8 cellular contexts compared by ENCODE assay signal in the genomic region with DNA sequence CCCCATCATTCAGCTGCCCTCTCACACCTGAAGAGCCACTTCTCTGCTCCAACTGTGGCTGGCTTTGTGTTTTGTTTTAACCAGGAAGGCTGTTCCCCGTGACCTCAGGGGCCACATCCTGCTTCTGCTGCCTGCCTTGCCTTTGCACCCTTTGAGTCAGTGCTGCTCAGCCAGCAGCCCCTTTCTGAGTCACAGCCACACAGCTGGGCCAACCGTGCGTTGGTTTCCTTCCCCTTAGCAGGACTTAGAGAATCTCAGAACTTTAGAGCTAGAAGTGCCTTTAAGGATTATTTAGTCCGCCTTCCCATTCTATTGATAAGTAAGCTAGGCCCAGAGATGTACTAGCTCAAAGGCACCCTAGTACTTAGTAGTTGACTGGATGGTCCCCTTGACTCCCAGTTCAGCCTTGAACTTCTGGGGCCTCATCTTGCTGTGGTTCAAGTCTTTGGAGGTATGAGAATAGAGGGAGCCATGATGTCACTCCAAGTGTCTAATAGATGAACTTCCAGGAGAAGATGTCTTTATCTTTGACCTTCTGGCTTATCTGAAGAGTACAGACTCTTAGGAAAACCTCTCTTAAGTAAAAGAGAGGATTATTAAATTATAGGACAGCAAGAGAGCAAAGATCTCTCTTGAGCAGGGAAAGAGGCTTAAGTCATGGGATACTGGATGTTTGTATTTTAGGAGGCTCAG. TPM values are rescaled to one million over a fixed set of nuclear protein-coding genes. Genes with fewer than 3 reads are reported as not detected.
A peak's percentile ranks its signal among the peaks of the same experiment; 100 is the strongest.
DNase-seq lines count a peak whose midpoint lies in the region; ATAC-seq and TF ChIP-seq lines count a peak whose summit lies in the region.

No MANE protein-coding gene starts in this region.

- no peaks in the 10 kb centered on the region for H3K36me3 ChIP-seq in OCI-LY3 (replicated peaks; ENCODE audit: low read depth, low read length)

- no peaks in the 10 kb centered on the region for H3K27me3 ChIP-seq in OCI-LY3 (ENCODE audit: low read depth, low read length)

- intact Hi-C loops in Right ventricle myocardium superior (cut with DNase I), result no loop called here

- H3K4me1 ChIP-seq in OCI-LY3 (ENCODE audit: low read length), result peaks cover 13% of the 10 kb centered on the region

- no peaks in the 10 kb centered on the region for H4K20me1 ChIP-seq in OCI-LY3 (ENCODE audit: insufficient read depth, low read length)

- no peak overlapping the region for H3K9ac ChIP-seq in OCI-LY3 (ENCODE audit: low read length)

- peak; percentile 76 to 77 for DNase-seq in activated T-helper 1 cell treated with anti-CD3 and anti-CD28 coated beads, Interleukin-2, amount 50 U/mL, for 16 hours (ENCODE audit: low read depth in 1 of 2, low spot score in 1 of 2)
- DNase-seq in Right ventricle myocardium superior, result peak; percentile 66
- DNase-seq in stimulated activated CD4-positive, alpha-beta T cell treated with anti-CD3 and anti-CD28 coated beads, Interleukin-2, amount 100 ng/mL, for 48 hours, result peak; percentile 73 to 74
- DNase-seq in NCI-H1417 treated with DMSO at 0.1 percent for 48 hours (lab: John Stamatoyannopoulos, UW), result no peak
- DNase-seq in 8988T, result no peak

- H2AFZ ChIP-seq in OCI-LY3 (ENCODE audit: low read depth, low read length), result peak overlapping the region; percentile 91

- peak overlapping the region; percentile 20; the same call in 1 of the 2 replicates for H3K27ac ChIP-seq in OCI-LY3 (ENCODE audit: low read length)

- peak overlapping the region; percentile 37 for H3K4me2 ChIP-seq in OCI-LY3 (ENCODE audit: low read length)

- ATAC-seq in GM18498 (IDR thresholded peaks at IDR 0.05; ENCODE audit: unreplicated experiment) (peak; percentile 93), HG02798 (IDR thresholded peaks at IDR 0.05; ENCODE audit: poor library complexity, unreplicated experiment) (peak; percentile 95), Right ventricle myocardium superior (ENCODE audit: poor library complexity) (peak; percentile 47)

- H3K79me2 ChIP-seq in OCI-LY3 (ENCODE audit: low read length), result no peaks in the 10 kb centered on the region

- H3K9me3 ChIP-seq in OCI-LY3 (ENCODE audit: insufficient read depth, low read length), result no peaks in the 10 kb centered on the region

- no peak for TF ChIP-seq CTCF in OCI-LY3 (IDR thresholded peaks at IDR 0.05; ENCODE audit: low read depth, low read length)

- peak overlapping the region; percentile 14; the same call in 1 of the 2 replicates for H3K4me3 ChIP-seq in OCI-LY3 (ENCODE audit: low read length)

RNA-seq across cellular contexts. Expression of gene RGCC, which starts 8.0 kb away (rescaled TPM):
- total RNA-seq in Right ventricle myocardium superior, result 33.2 TPM

Comparison
In these comparisons a context has a peak if more than half of its experiments do, and no peak if none do; other contexts are left out.
1. DNase-seq: peak in activated T-helper 1 cell treated with anti-CD3 and anti-CD28 coated beads, Interleukin-2, amount 50 U/mL, for 16 hours (2 of 2), Right ventricle myocardium superior (single experiment) and stimulated activated CD4-positive, alpha-beta T cell treated with anti-CD3 and anti-CD28 coated beads, Interleukin-2, amount 100 ng/mL, for 48 hours (2 of 2); none in NCI-H1417 treated with DMSO at 0.1 percent for 48 hours (single experiment) and 8988T (single experiment).
2. Peak in every context shown above with its lines, with median percentiles within 50 percentile points of each other: ATAC-seq.